Comparison of ENCODE assay signal across 8 cellular contexts in the genomic region with DNA sequence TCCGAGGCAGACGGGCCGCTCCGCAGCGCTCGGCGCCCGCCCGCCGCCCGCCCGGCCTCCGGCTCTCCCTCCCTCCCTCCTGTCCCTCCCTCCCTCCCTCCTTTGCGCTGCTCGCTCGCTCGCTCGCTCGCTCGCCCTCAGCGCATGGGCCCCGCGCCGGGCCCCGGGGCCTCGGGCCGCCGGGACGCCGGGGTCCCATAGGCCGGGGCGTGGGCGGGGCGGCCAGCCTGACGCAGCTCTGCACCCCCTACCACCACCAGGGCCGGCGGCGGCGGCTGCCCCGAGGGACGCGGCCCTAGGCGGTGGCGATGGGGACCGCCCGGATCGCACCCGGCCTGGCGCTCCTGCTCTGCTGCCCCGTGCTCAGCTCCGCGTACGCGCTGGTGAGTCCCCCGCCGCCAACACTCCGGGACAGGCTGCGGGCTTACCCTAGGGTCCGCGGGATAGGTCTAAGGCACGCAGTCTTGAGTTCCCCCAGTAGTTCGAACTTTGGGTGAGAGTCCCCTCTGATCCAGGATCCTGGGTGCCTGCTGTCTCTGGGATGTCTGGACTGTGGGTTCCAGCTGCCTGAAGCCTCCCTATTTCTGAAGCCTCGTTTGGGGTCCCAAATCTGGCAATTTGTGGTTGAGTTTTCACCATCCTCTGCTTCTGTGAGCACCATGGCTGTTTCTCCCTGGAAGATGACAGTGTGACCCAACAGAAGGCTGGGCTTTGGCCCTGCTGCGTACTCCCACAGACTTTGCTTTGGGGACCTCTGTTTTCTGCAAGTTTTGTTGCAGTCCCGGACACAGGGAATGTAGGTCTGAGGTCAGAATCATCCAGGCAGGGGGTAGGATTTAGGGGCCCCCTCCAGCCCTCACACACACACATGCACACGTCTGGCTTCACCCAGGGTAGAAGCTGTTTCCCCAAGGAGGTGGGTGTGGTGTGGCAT. TPM values are rescaled to one million over a fixed set of nuclear protein-coding genes. Genes with fewer than 3 reads are reported as not detected.
DNase-seq lines count a peak whose midpoint lies in the region; ATAC-seq, FAIRE-seq and TF ChIP-seq lines count a peak whose summit lies in the region.

No MANE protein-coding gene starts in this region.

- H3K4me3 ChIP-seq in K562 (no peak overlapping the region), liver (ENCODE audit: low read depth in 1 of 3, low read length in 3 of 3) (peak overlapping the region in 1 of 3 donors; percentile 60), uterus (peak overlapping the region; percentile 53 to 87)

- no peaks in the 10 kb centered on the region for H3K79me2 ChIP-seq in K562 (ENCODE audit: control insufficient read depth, insufficient read depth, low read length)

- in situ Hi-C loops in K562 (cut with MboI): no loop called here

- no peak for FAIRE-seq in K562 (lab: Jason Lieb, UNC)

- intact Hi-C loops in K562 (cut with micrococcal nuclease): no loop called here
- intact Hi-C loops in uterus (cut with DNase I; ENCODE audit: low total_unique reads): no loop called here

- POLR2A ChIA-PET in K562 (lab: Yijun Ruan, JAX): interaction anchor here (0.5 kb wide), 1 partner anchor 66 kb away, joined by 3 read pairs; no protein-coding TSS in a partner anchor

- H3K27me3 ChIP-seq in K562 (ENCODE audit: control insufficient read depth in 2 of 2, insufficient read depth in 2 of 2, low read length in 2 of 2) (peaks cover 46 to 70% of the 10 kb centered on the region in 2 experiments), liver (ENCODE audit: control insufficient read depth in 4 of 4, insufficient read depth in 4 of 4, low read length in 3 of 4) (peaks cover 0 to 13% (median 1%) of the 10 kb centered on the region in 4 donors), uterus (no peaks in the 10 kb centered on the region)

- CTCF ChIA-PET in K562 (lab: Yijun Ruan, JAX; ENCODE audit: low intra/inter-chr PET ratio): no interaction called here

- no peak for TF ChIP-seq RAD21 in K562 (CRISPR knock-in tag; conservative IDR thresholded peaks at IDR 0.05 in 1 of 2, IDR thresholded peaks at IDR 0.05 in 1 of 2)
- TF ChIP-seq RAD21 in liver (IDR thresholded peaks at IDR 0.05): no peak

- no peaks in the 10 kb centered on the region for H3K9me1 ChIP-seq in K562 (ENCODE audit: control insufficient read depth, insufficient read depth, low read length)

- TF ChIP-seq EP300 in K562 (IDR thresholded peaks at IDR 0.05; ENCODE audit: low read length): no peak

- H3K4me1 ChIP-seq in K562 (replicated peaks in 1 of 2; ENCODE audit: control insufficient read depth in 2 of 2, insufficient read depth in 2 of 2, low read length in 2 of 2): peaks cover 0 to 28% of the 10 kb centered on the region in 2 experiments; a peak in 3 of 5 replicates
- peaks cover 3 to 7% (median 4%) of the 10 kb centered on the region in 4 donors for H3K4me1 ChIP-seq in liver (ENCODE audit: control insufficient read depth in 4 of 4, insufficient read depth in 4 of 4, low read length in 3 of 4)
- peaks cover 0 to 23% of the 10 kb centered on the region in 2 donors for H3K4me1 ChIP-seq in uterus

- H3K27ac ChIP-seq in K562 (ENCODE audit: extremely low read depth, low read depth, low read length) (no peak overlapping the region), liver (ENCODE audit: low read depth in 1 of 2, low read length in 2 of 2) (peak overlapping the region; percentile 37), uterus (peak overlapping the region; percentile 73 to 92)

- ATAC-seq in K562: peak; percentile 42
- no peak for ATAC-seq in omental fat pad (ENCODE audit: low FRiP score)

- H4K20me1 ChIP-seq in K562 (replicated peaks; ENCODE audit: control insufficient read depth, insufficient read depth, low read length): peaks cover 20% of the 10 kb centered on the region

- H3K4me2 ChIP-seq in K562 (ENCODE audit: insufficient read depth, low read length): no peak overlapping the region

- 26% methylated on average over 32 of the region's 66 CpGs for WGBS in K562 (ENCODE audit: insufficient coverage, low coverage, missing lambda C conversion rate)
- 9% methylated on average over 66 of the region's 66 CpGs for WGBS in liver

- H3K9me3 ChIP-seq in K562 (replicated peaks; ENCODE audit: control insufficient read depth, insufficient read depth, low read depth, low read length): no peaks in the 10 kb centered on the region
- H3K9me3 ChIP-seq in liver (ENCODE audit: control insufficient read depth in 4 of 4, low read length in 3 of 4): no peaks in the 10 kb centered on the region
- H3K9me3 ChIP-seq in uterus: no peaks in the 10 kb centered on the region

- TF ChIP-seq POLR2A in K562 (conservative IDR thresholded peaks at IDR 0.05) (no peak), uterus (IDR thresholded peaks at IDR 0.05) (no peak)

- TF ChIP-seq CTCF in K562 (IDR thresholded peaks at IDR 0.05 in 2 of 3, conservative IDR thresholded peaks at IDR 0.05 in 1 of 3; ENCODE audit: insufficient read depth in 2 of 3, low read depth in 1 of 3, low read length in 3 of 3) (no peak), liver (IDR thresholded peaks at IDR 0.05; ENCODE audit: low read depth, low read length, missing input control) (no peak), uterus (IDR thresholded peaks at IDR 0.05) (no peak), omental fat pad (IDR thresholded peaks at IDR 0.05) (no peak)

- DNase-seq in stimulated activated CD4-positive, alpha-beta T cell treated with anti-CD3 and anti-CD28 coated beads, Interleukin-15, amount 100 ng/mL, for 24 hours: peak; percentile 35
- no peak for DNase-seq in stimulated activated CD4-positive, alpha-beta T cell treated with anti-CD3 and anti-CD28 coated beads, Interleukin-2, amount 100 ng/mL, for 48 hours
- DNase-seq in K562 (ENCODE audit: extremely low read depth in 1 of 4, low spot score in 3 of 4) (peak in 3 of 4 experiments; percentile 31 to 59 (median 59)), uterus (no peak), omental fat pad (ENCODE audit: low spot score) (no peak), DMS79 treated with DMSO at 0.1 percent for 48 hours (lab: John Stamatoyannopoulos, UW) (no peak), islet precursor cell (no peak)

- no peak overlapping the region for H2AFZ ChIP-seq in K562 (ENCODE audit: low read depth, low read length)

- no TSS peak for BruUV-seq in K562 (replicated peaks; lab: Mats Ljungman, UMichigan)

- no peak overlapping the region for H3K9ac ChIP-seq in K562 (ENCODE audit: insufficient read depth in 1 of 2, low read depth in 2 of 2, low read length in 2 of 2)
- no peak overlapping the region for H3K9ac ChIP-seq in liver (ENCODE audit: low read depth in 1 of 2, low read length in 2 of 2)

- no peaks in the 10 kb centered on the region for H3K36me3 ChIP-seq in K562 (ENCODE audit: control insufficient read depth, insufficient read depth, low read length)
- H3K36me3 ChIP-seq in liver (ENCODE audit: control insufficient read depth in 4 of 4, insufficient read depth in 3 of 4, low read depth in 1 of 4, low read length in 3 of 4): no peaks in the 10 kb centered on the region
- no peaks in the 10 kb centered on the region for H3K36me3 ChIP-seq in uterus

TF ChIP-seq in K562, 482 proteins besides CTCF, POLR2A, EP300 and RAD21 (continues in another document):
- TF ChIP-seq NFYB (IDR thresholded peaks at IDR 0.05; ENCODE audit: extremely low read depth, insufficient read length): no peak

RNA-seq across cellular contexts. Expression of a gene that starts 6.0 kb away (rescaled TPM):
- not detected in 2 replicates for total RNA-seq in K562 (2011; cell fraction: chromatin; rRNA removed; ENCODE audit: low replicate concordance)
- total RNA-seq in K562 (2011; cell fraction: nucleolus; rRNA removed): not detected in 2 replicates
- total RNA-seq in K562 (2011; cell fraction: nucleoplasm; rRNA removed): not detected in 2 replicates
- total RNA-seq in K562 (2014; rRNA removed) (not detected in 2 replicates), K562 (2014; rRNA removed; fragmentation: Illumina TruSeq; extraction: Trizol) (not detected in 2 replicates), K562 (2015; rRNA removed; fragmentation: Illumina TruSeq; extraction: Trizol) (not detected in 2 replicates), K562 (2021) (not detected in 2 replicates), liver (10 to 100 TPM in 1 of 2 donors, 1 to 10 TPM in 1; 7.2 to 28.4 TPM), uterus (10 to 100 TPM in 3 of 4 donors, under 1 TPM in 1; 0.51 to 29.9 (median 18.9) TPM), omental fat pad (10 to 100 TPM; 16.1 to 32.3 (median 17.9) TPM)
- polyA plus RNA-seq in K562 (2011; rRNA removed) (not detected in 2 replicates), K562 (2014; fragmentation: Illumina TruSeq; extraction: Trizol) (not detected in 2 replicates), K562 (2014; fragmentation: Nextera tagmentation; extraction: Ambion mirVana) (not detected), K562 (2014; rRNA removed) (not detected in 2 replicates), liver (10 to 100 TPM; 19.8 to 27.4 TPM)
- polyA plus RNA-seq in K562 (2011; cell fraction: cytosol; rRNA removed): not detected in 2 replicates
- not detected in 2 replicates for polyA plus RNA-seq in K562 (2011; cell fraction: nucleus; rRNA removed)
- not detected in 2 replicates for polyA plus RNA-seq in K562 (2012)
- not detected in 2 replicates for polyA minus RNA-seq in K562 (2011; rRNA and poly(A)+ RNA removed)
- not detected in 2 replicates for polyA minus RNA-seq in K562 (2011; cell fraction: cytosol; rRNA and poly(A)+ RNA removed)
- polyA minus RNA-seq in K562 (2011; cell fraction: nucleus; rRNA and poly(A)+ RNA removed): not detected in 2 replicates

RNA-seq across cellular contexts. Expression of a gene that starts 20.3 kb away (rescaled TPM):
- not detected in 2 replicates for total RNA-seq in K562 (2011; cell fraction: chromatin; rRNA removed; ENCODE audit: low replicate concordance)
- total RNA-seq in K562 (2011; cell fraction: nucleolus; rRNA removed): not detected in 2 replicates
- not detected in 2 replicates for total RNA-seq in K562 (2011; cell fraction: nucleoplasm; rRNA removed)
- 0.14 TPM in 1 of 2 replicates, not detected in the other for total RNA-seq in K562 (2014; rRNA removed)
- total RNA-seq in K562 (2014; rRNA removed; fragmentation: Illumina TruSeq; extraction: Trizol): not detected in 2 replicates
- total RNA-seq in K562 (2015; rRNA removed; fragmentation: Illumina TruSeq; extraction: Trizol): not detected in 2 replicates
- total RNA-seq in K562 (2021): not detected in 2 replicates
- polyA plus RNA-seq in K562 (2011; rRNA removed): not detected in 2 replicates
- polyA plus RNA-seq in K562 (2011; cell fraction: cytosol; rRNA removed): not detected in 2 replicates
- polyA plus RNA-seq in K562 (2011; cell fraction: nucleus; rRNA removed): not detected in 2 replicates
- not detected in 2 replicates for polyA plus RNA-seq in K562 (2012)
- polyA plus RNA-seq in K562 (2014; fragmentation: Illumina TruSeq; extraction: Trizol): not detected in 2 replicates
- under 1 TPM in 1 of 2 experiments, not detected in 1; 0.45 TPM for polyA plus RNA-seq in K562 (2014; fragmentation: Nextera tagmentation; extraction: Ambion mirVana)
- not detected in 2 replicates for polyA plus RNA-seq in K562 (2014; rRNA removed)
- polyA minus RNA-seq in K562 (2011; rRNA and poly(A)+ RNA removed): not detected in 2 replicates
- not detected in 2 replicates for polyA minus RNA-seq in K562 (2011; cell fraction: cytosol; rRNA and poly(A)+ RNA removed)
- polyA minus RNA-seq in K562 (2011; cell fraction: nucleus; rRNA and poly(A)+ RNA removed): not detected in 2 replicates
- total RNA-seq in liver: 1 to 10 TPM in 1 of 2 donors, under 1 TPM in 1; 0.51 to 1.3 TPM
- polyA plus RNA-seq in liver: under 1 TPM; 0.76 to 0.86 TPM
- total RNA-seq in uterus: 1 to 10 TPM in 3 of 4 donors, not detected in 1; 4.9 to 9.6 (median 6.0) TPM
- 10 to 100 TPM in 1 of 4 donors, 1 to 10 TPM in 3; 3.9 to 11.7 (median 5.0) TPM for total RNA-seq in omental fat pad

Comparison
In these comparisons a context has a peak if more than half of its experiments do, and no peak if none do; other contexts are left out.
1. DNase-seq: peak in stimulated activated CD4-positive, alpha-beta T cell treated with anti-CD3 and anti-CD28 coated beads, Interleukin-15, amount 100 ng/mL, for 24 hours (single experiment) and K562 (3 of 4); none in stimulated activated CD4-positive, alpha-beta T cell treated with anti-CD3 and anti-CD28 coated beads, Interleukin-2, amount 100 ng/mL, for 48 hours (0 of 2), uterus (0 of 2), omental fat pad (single experiment), DMS79 treated with DMSO at 0.1 percent for 48 hours (single experiment) and islet precursor cell (single experiment).